In genomic region chr14:86091811-86092210, GRCh38 we compare ENCODE assay signal across 23 cellular contexts.
"Had no signal": no experiment of that assay in that cellular context is flagged by ENCODE, and none has a peak within 500 bp of the region (broad histone marks: within the 10 kb centered on the region; RNA-seq: fewer than 3 reads in every experiment).

No MANE protein-coding gene starts in this region.

- H3K4me3 Mint-ChIP-seq: activated CD4-positive, alpha-beta T cell treated with anti-CD3 and anti-CD28 coated beads, Interleukin-2, amount 10 ng/mL, durations not matched to agents 7 days and 5 days; activated naive CD8-positive, alpha-beta T cell treated with anti-CD3 and anti-CD28 coated beads, Interleukin-2, amount 10 ng/mL, durations not matched to agents 7 days and 5 days; activated T-helper 1 cell treated with anti-CD3 and anti-CD28 coated beads, Interleukin-12 subunit alpha, Interleukin-12 subunit beta, Interleukin-2, Interleukin-4 antibody, amounts not matched to agents 30 ng/mL and 10 ng/mL and 1 ng/mL, durations not matched to agents 14 hours and 24 hours and 36 hours; endodermal cell; naive thymus-derived CD8-positive, alpha-beta T cell; T-helper 2 cell treated with Interferon-gamma antibody and Interleukin-4, amounts not matched to agents 5 μg/mL and 100 μg/mL, for 36 hours had no signal

- H3K36me3 ChIP-seq: brain microvascular endothelial cell, gastroesophageal sphincter, heart right ventricle, tibial artery had no signal

- H3K4me1 ChIP-seq: gastroesophageal sphincter, heart right ventricle, tibial artery had no signal

- H3K27me3 Mint-ChIP-seq: activated CD4-positive, alpha-beta T cell treated with anti-CD3 and anti-CD28 coated beads, Interleukin-2, amount 10 ng/mL, durations not matched to agents 7 days and 5 days; activated naive CD8-positive, alpha-beta T cell treated with anti-CD3 and anti-CD28 coated beads, Interleukin-2, amount 10 ng/mL, durations not matched to agents 7 days and 5 days; naive thymus-derived CD8-positive, alpha-beta T cell had no signal

- H3K9me3 ChIP-seq: gastroesophageal sphincter, tibial artery had no signal

- H3K27me3 ChIP-seq: brain microvascular endothelial cell, gastroesophageal sphincter, heart right ventricle, tibial artery had no signal

- H3K27ac Mint-ChIP-seq: activated CD4-positive, alpha-beta T cell treated with anti-CD3 and anti-CD28 coated beads, Interleukin-2, amount 10 ng/mL, durations not matched to agents 7 days and 5 days; activated naive CD8-positive, alpha-beta T cell treated with anti-CD3 and anti-CD28 coated beads, Interleukin-2, amount 10 ng/mL, durations not matched to agents 7 days and 5 days; activated T-helper 1 cell treated with anti-CD3 and anti-CD28 coated beads, Interleukin-12 subunit alpha, Interleukin-12 subunit beta, Interleukin-2, Interleukin-4 antibody, amounts not matched to agents 30 ng/mL and 10 ng/mL and 1 ng/mL, durations not matched to agents 14 hours and 24 hours and 36 hours; endodermal cell; naive thymus-derived CD8-positive, alpha-beta T cell; T-helper 2 cell treated with Interferon-gamma antibody and Interleukin-4, amounts not matched to agents 5 μg/mL and 100 μg/mL, for 36 hours had no signal

- H3K4me3 ChIP-seq: gastroesophageal sphincter, heart right ventricle, mucosa of descending colon, tibial artery had no signal

- H3K4me1 Mint-ChIP-seq: activated naive CD8-positive, alpha-beta T cell treated with anti-CD3 and anti-CD28 coated beads, Interleukin-2, amount 10 ng/mL, durations not matched to agents 7 days and 5 days; endodermal cell had no signal

- H3K36me3 Mint-ChIP-seq: activated naive CD8-positive, alpha-beta T cell treated with anti-CD3 and anti-CD28 coated beads, Interleukin-2, amount 10 ng/mL, durations not matched to agents 7 days and 5 days had no signal

- H3K27ac ChIP-seq: brain microvascular endothelial cell, gastroesophageal sphincter, heart right ventricle, tibial artery had no signal

- ATAC-seq: gastroesophageal sphincter; heart right ventricle; left lobe of liver; mucosa of descending colon; naive thymus-derived CD8-positive, alpha-beta T cell had no signal

- FAIRE-seq: keratinocyte, urothelium cell line had no signal

- DNase-seq: activated CD4-positive, alpha-beta T cell treated with anti-CD3 and anti-CD28 coated beads, Interleukin-2, amount 10 ng/mL, durations not matched to agents 7 days and 5 days; activated naive CD4-positive, alpha-beta T cell; activated naive CD8-positive, alpha-beta T cell treated with anti-CD3 and anti-CD28 coated beads, Interleukin-2, amount 10 ng/mL, durations not matched to agents 7 days and 5 days; anterior cingulate cortex; brain microvascular endothelial cell; dermis blood vessel endothelial cell; endodermal cell; erythroblast; heart right ventricle; mucosa of descending colon; naive thymus-derived CD8-positive, alpha-beta T cell; nucleus accumbens; posterior cingulate gyrus; retina; stimulated activated CD4-positive, alpha-beta T cell treated with anti-CD3 and anti-CD28 coated beads, Interleukin-4, amount 100 ng/mL, for 1 hour; stimulated activated naive CD4-positive, alpha-beta T cell; tibial artery had no signal
